ENCODE assay signal across 9 cellular contexts in genomic region chr2:20141056-20141762, GRCh38.
DNase-seq lines count a peak whose midpoint lies in the region; ATAC-seq, FAIRE-seq and TF ChIP-seq lines count a peak whose summit lies in the region.
"Had no signal": no experiment of that assay in that cellular context is flagged by ENCODE, and none has a peak within 500 bp of the region (broad histone marks: within the 10 kb centered on the region; RNA-seq: fewer than 3 reads in every experiment).

No MANE protein-coding gene starts in this region.

- H2BK120ac ChIP-seq in H9 (ENCODE audit: low read depth, low read length, poor library complexity, severe bottlenecking) = no peak overlapping the region

- H3K23ac ChIP-seq in H9 (ENCODE audit: insufficient read length, low read depth, low read length) = no peak overlapping the region

- WGBS in H9 (ENCODE audit: extremely low coverage, insufficient read length, low lambda C conversion rate) = no CpG with 5 or more reads among the region's 9 CpGs
- WGBS in adrenal gland, 4 donors = 45 to 60% (median 52%) methylated on average over 6 to 9 of the region's 9 CpGs
- 62% methylated on average over 9 of the region's 9 CpGs for WGBS in hepatocyte (ENCODE audit: low lambda C conversion rate, missing lambda C conversion rate)
- 68% methylated on average over 7 of the region's 9 CpGs for WGBS in esophagus muscularis mucosa

- H3K14ac ChIP-seq in H9 (ENCODE audit: insufficient read depth, low read length) = no peak overlapping the region

- DNase-seq in H9 (peak; percentile 50), adrenal gland (peak; percentile 79 to 96 (median 95)), hepatocyte (ENCODE audit: low spot score) (peak; percentile 78), smooth muscle cell of the brain vasculature (ENCODE audit: low read depth, low spot score) (peak; percentile 56), frontal cortex (ENCODE audit: low spot score in 2 of 2) (no peak), esophagus muscularis mucosa (ENCODE audit: extremely low spot score) (no peak), natural killer cell (no peak), UCSD-AML1 (lab: John Stamatoyannopoulos, UW; ENCODE audit: unreplicated experiment) (no peak)

- TF ChIP-seq POLR2A in adrenal gland (IDR thresholded peaks at IDR 0.05) (peak in 1 of 2 donors; percentile 26), esophagus muscularis mucosa (IDR thresholded peaks at IDR 0.05; ENCODE audit: low read depth) (no peak)

- TF ChIP-seq EP300 in esophagus muscularis mucosa (IDR thresholded peaks at IDR 0.05) = no peak

- no peak overlapping the region for H3K27ac ChIP-seq in H9 (ENCODE audit: insufficient read length, low read depth, low read length)
- H3K27ac ChIP-seq in adrenal gland = peak overlapping the region in 2 of 5 donors; percentile 39 to 55
- H3K27ac ChIP-seq in hepatocyte = peak overlapping the region; percentile 56
- peak overlapping the region in 1 of 4 donors; percentile 33 for H3K27ac ChIP-seq in esophagus muscularis mucosa (replicated peaks in 1 of 4)

- H4K20me1 ChIP-seq in H9 (ENCODE audit: control insufficient read depth, insufficient read depth, insufficient read length) (no peaks in the 10 kb centered on the region), hepatocyte (ENCODE audit: insufficient read depth, poor library complexity, severe bottlenecking) (no peaks in the 10 kb centered on the region)

- H4K5ac ChIP-seq in H9 (ENCODE audit: insufficient read length, low read depth, low read length) = no peak overlapping the region

- no peaks in the 10 kb centered on the region for H3K9me3 Mint-ChIP-seq in H9
- H3K9me3 Mint-ChIP-seq in natural killer cell = no peaks in the 10 kb centered on the region
- H3K9me3 Mint-ChIP-seq: central memory CD8-positive, alpha-beta T cell had no signal

- no peak overlapping the region for H3K4ac ChIP-seq in H9 (ENCODE audit: low read depth, low read length)

- no peak overlapping the region for H2BK15ac ChIP-seq in H9 (ENCODE audit: low read depth, low read length)

- no peak overlapping the region for H2AK5ac ChIP-seq in H9 (ENCODE audit: insufficient read length, low read length)

- H3K79me1 ChIP-seq in H9 (ENCODE audit: insufficient read depth, low read depth, low read length, poor library complexity, severe bottlenecking) = no peaks in the 10 kb centered on the region

- no peak overlapping the region for H3T11ph ChIP-seq in H9 (ENCODE audit: low read length)

- H3K4me3 Mint-ChIP-seq in H9 (no peak overlapping the region), natural killer cell (no peak overlapping the region)
- H3K4me3 Mint-ChIP-seq: central memory CD8-positive, alpha-beta T cell had no signal

- TF ChIP-seq CTCF in H9 (conservative IDR thresholded peaks at IDR 0.05) (no peak), adrenal gland (IDR thresholded peaks at IDR 0.05) (no peak), hepatocyte (IDR thresholded peaks at IDR 0.05; ENCODE audit: poor library complexity) (no peak), esophagus muscularis mucosa (IDR thresholded peaks at IDR 0.05) (no peak), natural killer cell (IDR thresholded peaks at IDR 0.05) (no peak)

- no peaks in the 10 kb centered on the region; the same call in 1 of the 2 replicates for H3K4me1 ChIP-seq in H9 (ENCODE audit: insufficient read depth, low read length)
- H3K4me1 ChIP-seq in adrenal gland (replicated peaks in 1 of 2) = no peaks in the 10 kb centered on the region
- H3K4me1 ChIP-seq in hepatocyte (ENCODE audit: insufficient read depth) = peaks cover 14% of the 10 kb centered on the region
- peaks cover 0 to 7% (median 2%) of the 10 kb centered on the region in 4 donors for H3K4me1 ChIP-seq in esophagus muscularis mucosa

- ATAC-seq in natural killer cell = no peak

- H3K18ac ChIP-seq in H9 (ENCODE audit: insufficient read length, low read depth, low read length) = no peak overlapping the region

- H3K4me3 ChIP-seq in adrenal gland (no peak overlapping the region), hepatocyte (no peak overlapping the region), esophagus muscularis mucosa (no peak overlapping the region)

- H3K79me2 ChIP-seq in H9 (ENCODE audit: insufficient read depth, low read length) (no peaks in the 10 kb centered on the region), hepatocyte (no peaks in the 10 kb centered on the region)

- H3K9me3 ChIP-seq in H9 (ENCODE audit: control insufficient read depth, low read depth, low read length) (no peaks in the 10 kb centered on the region), adrenal gland (replicated peaks in 1 of 3) (no peaks in the 10 kb centered on the region), hepatocyte (ENCODE audit: low read depth) (no peaks in the 10 kb centered on the region), esophagus muscularis mucosa (no peaks in the 10 kb centered on the region)

- H3K27ac Mint-ChIP-seq in H9 (no peak overlapping the region), natural killer cell (no peak overlapping the region)

- no peak for FAIRE-seq in frontal cortex (lab: Jason Lieb, UNC)

- no peak overlapping the region for H2BK12ac ChIP-seq in H9 (ENCODE audit: insufficient read length, low read depth, low read length)

- H3K36me3 Mint-ChIP-seq in H9 (ENCODE audit: insufficient read depth in 1 of 3, low read depth in 3 of 3) = no peaks in the 10 kb centered on the region
- no peaks in the 10 kb centered on the region for H3K36me3 Mint-ChIP-seq in natural killer cell

- no peak overlapping the region for H2BK5ac ChIP-seq in H9 (ENCODE audit: insufficient read length, low read length)

- H3K27me3 ChIP-seq in H9 (ENCODE audit: insufficient read depth, low read length) (no peaks in the 10 kb centered on the region), adrenal gland (no peaks in the 10 kb centered on the region), hepatocyte (no peaks in the 10 kb centered on the region), esophagus muscularis mucosa (no peaks in the 10 kb centered on the region)

- H3K4me1 Mint-ChIP-seq in H9 (peaks cover 23 to 44% of the 10 kb centered on the region in 2 experiments), natural killer cell (no peaks in the 10 kb centered on the region)
- H3K4me1 Mint-ChIP-seq: central memory CD8-positive, alpha-beta T cell had no signal

- no peak overlapping the region for H3K56ac ChIP-seq in H9 (ENCODE audit: insufficient read length, low read depth, low read length)

- no peaks in the 10 kb centered on the region for H3K36me3 ChIP-seq in adrenal gland (replicated peaks in 1 of 2)
- H3K36me3 ChIP-seq in hepatocyte (replicated peaks; ENCODE audit: insufficient read depth, low read depth) = no peaks in the 10 kb centered on the region
- no peaks in the 10 kb centered on the region for H3K36me3 ChIP-seq in esophagus muscularis mucosa

- H3K27me3 Mint-ChIP-seq in H9 (ENCODE audit: low read depth) (peaks cover 3% of the 10 kb centered on the region), natural killer cell (ENCODE audit: low read depth in 2 of 2) (peaks cover 2 to 16% of the 10 kb centered on the region in 2 donors)

- no peak overlapping the region for H2BK20ac ChIP-seq in H9 (ENCODE audit: low read depth, low read length, poor library complexity, severe bottlenecking)

- H3K9me2 ChIP-seq in hepatocyte (replicated peaks; ENCODE audit: insufficient read depth) = no peaks in the 10 kb centered on the region

- no peak overlapping the region for H4K8ac ChIP-seq in H9 (replicated peaks; ENCODE audit: insufficient read length, low read depth, low read length)

- no peak overlapping the region for H3K4me2 ChIP-seq in H9 (ENCODE audit: insufficient read depth, insufficient read length, low read length)
- H3K4me2 ChIP-seq in hepatocyte = no peak overlapping the region

- no peak overlapping the region for H4K91ac ChIP-seq in H9 (ENCODE audit: insufficient read length, low read depth, low read length)

- intact Hi-C loops in adrenal gland (cut with DNase I) (no loop called here), esophagus muscularis mucosa (cut with DNase I) (no loop called here), natural killer cell (cut with micrococcal nuclease) (no loop called here)

- no peak overlapping the region for H2AFZ ChIP-seq in H9 (ENCODE audit: low read length)
- no peak overlapping the region for H2AFZ ChIP-seq in hepatocyte

- H3K23me2 ChIP-seq in H9 (ENCODE audit: insufficient read length, low read depth, low read length, poor library complexity, severe bottlenecking) = no peaks in the 10 kb centered on the region

- H3K9ac ChIP-seq in H9 (ENCODE audit: extremely low read depth, insufficient read length, low read length) = no peak overlapping the region

Comparison
In these comparisons a context has a peak if more than half of its experiments do, and no peak if none do; other contexts are left out.
1. DNase-seq: peak in H9 (single experiment), adrenal gland (7 of 7), hepatocyte (single experiment) and smooth muscle cell of the brain vasculature (single experiment); none in frontal cortex (0 of 2), esophagus muscularis mucosa (single experiment), natural killer cell (single experiment) and UCSD-AML1 (single experiment).